ENCODE assay signal across 7 cellular contexts in genomic region chr17:73791121-73791520, GRCh38.
"Had no signal": no experiment of that assay in that cellular context is flagged by ENCODE, and none has a peak within 500 bp of the region (broad histone marks: within the 10 kb centered on the region; RNA-seq: fewer than 3 reads in every experiment).

No MANE protein-coding gene starts in this region.

- DNase-seq: H9, HCEC 1CT, HFFc6, IMR-90, KG1 had no signal

- ATAC-seq: GM23338, K562 had no signal

- H3K4me3 ChIP-seq: GM23338, K562 had no signal
